ENCODE assay signal across 18 cellular contexts in the genomic region with DNA sequence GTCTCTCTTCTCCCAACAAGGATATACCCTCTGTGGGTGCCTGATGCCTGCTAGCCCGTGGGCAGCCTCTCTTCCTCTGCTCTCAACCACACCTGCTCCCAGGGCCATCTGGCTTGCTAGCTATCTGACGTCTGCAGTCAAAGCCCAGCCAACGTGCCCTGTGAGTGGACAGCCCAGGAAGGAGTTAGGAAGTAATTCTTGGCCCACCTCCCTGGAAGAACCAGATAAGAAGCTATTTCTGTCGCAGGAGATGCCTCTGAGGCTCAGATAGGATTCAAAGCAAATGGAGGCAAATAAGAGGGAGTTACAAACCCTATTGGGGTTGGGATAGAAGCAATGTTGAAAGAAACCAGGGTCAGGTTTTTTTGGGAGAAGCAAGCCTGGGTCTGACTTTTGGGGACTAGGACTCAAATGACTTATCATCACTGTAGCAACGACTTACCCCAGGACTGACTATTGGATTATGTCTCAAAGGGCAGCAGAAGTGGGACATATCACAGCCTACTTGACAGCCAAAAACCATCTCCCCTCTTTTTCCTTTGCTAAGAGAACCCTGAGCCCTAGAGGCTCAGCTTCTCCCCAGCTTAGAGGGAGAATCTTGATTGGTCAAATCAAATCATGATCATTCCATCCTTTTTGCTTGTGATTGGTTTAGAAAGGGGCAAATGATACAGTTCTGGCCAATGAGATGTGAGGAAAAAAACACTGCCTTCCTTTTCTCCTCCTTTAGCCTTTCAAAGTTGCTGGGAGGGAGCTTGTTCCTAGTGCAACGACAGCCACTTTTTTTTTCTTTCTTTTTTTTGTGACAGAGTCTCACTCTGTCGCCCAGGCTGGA. TPM values are rescaled to one million over a fixed set of nuclear protein-coding genes. Genes with fewer than 3 reads are reported as not detected.
A peak's percentile ranks its signal among the peaks of the same experiment; 100 is the strongest.
DNase-seq lines count a peak whose midpoint lies in the region; ATAC-seq and TF ChIP-seq lines count a peak whose summit lies in the region.
"Had no signal": no experiment of that assay in that cellular context is flagged by ENCODE, and none has a peak within 500 bp of the region (broad histone marks: within the 10 kb centered on the region; RNA-seq: fewer than 3 reads in every experiment).

No MANE protein-coding gene starts in this region.

- DNase-seq in A172 (ENCODE audit: low spot score) = peak; percentile 56
- peak; percentile 42 for DNase-seq in RPMI7951 (ENCODE audit: low read depth)
- DNase-seq in erythroblast (lab: John Stamatoyannopoulos, UW) = peak; percentile 87 to 93
- no peak for DNase-seq in left lobe of liver (ENCODE audit: low spot score)
- no peak for DNase-seq in RKO (ENCODE audit: low spot score)
- no peak for DNase-seq in NCI-H146 treated with DMSO at 0.1 percent for 48 hours (lab: John Stamatoyannopoulos, UW; ENCODE audit: unreplicated experiment)
- no peak for DNase-seq in left colon
- DNase-seq: activated CD4-positive, alpha-beta T cell treated with anti-CD3 and anti-CD28 coated beads for 36 hours; activated naive CD8-positive, alpha-beta T cell treated with anti-CD3 and anti-CD28 coated beads for 36 hours; activated T-cell treated with anti-CD3 and anti-CD28 coated beads for 4 hours; CD8-positive, alpha-beta memory T cell; cortex of kidney; hypothalamus; left lung; NCI-H1436 treated with DMSO at 0.1 percent for 48 hours; NCI-H526 treated with DMSO at 0.1 percent for 48 hours; T-helper 17 cell had no signal

- no peak for TF ChIP-seq POLR2A in erythroblast (IDR thresholded peaks at IDR 0.05; ENCODE audit: low read length)

- ATAC-seq in left lobe of liver (peak; percentile 8), left colon (no peak)
- ATAC-seq in activated CD4-positive, CD25-positive, alpha-beta regulatory T cell treated with anti-CD3 and anti-CD28 coated beads, Interleukin-2, amount 50 U/mL, for 24 hours = no peak
- ATAC-seq: activated CD4-positive, alpha-beta T cell treated with anti-CD3 and anti-CD28 coated beads for 36 hours; left lung; T-helper 17 cell had no signal

- intact Hi-C loops in left colon (cut with DNase I, micrococcal nuclease) = no loop called here

RNA-seq across cellular contexts. Expression of a gene that starts 18.0 kb away (rescaled TPM):
- 54.3 and 94.3 TPM in 2 replicates for total RNA-seq in A172 (2014; rRNA removed; shearing (Covaris generic))
- total RNA-seq in RPMI7951 (2014; rRNA removed; shearing (Covaris generic)) = 26.7 and 29.0 TPM in 2 replicates
- total RNA-seq in left lobe of liver = 17.0 TPM
- total RNA-seq in left colon = 10 to 100 TPM; 16.6 to 27.4 TPM

RNA-seq across cellular contexts. Expression of a gene that starts 24.2 kb away (rescaled TPM):
- 60.7 and 70.7 TPM in 2 replicates for total RNA-seq in A172 (2014; rRNA removed; shearing (Covaris generic))
- total RNA-seq in RPMI7951 (2014; rRNA removed; shearing (Covaris generic)) = 45.1 and 48.4 TPM in 2 replicates
- 12.1 TPM for total RNA-seq in left lobe of liver
- total RNA-seq in left colon = 1 to 10 TPM; 4.0 to 8.3 TPM

Comparison
In these comparisons a context has a peak if more than half of its experiments do, and no peak if none do; other contexts are left out.
1. DNase-seq: peak in A172 (single experiment), RPMI7951 (single experiment) and erythroblast (2 of 2); none in left lobe of liver (single experiment), RKO (single experiment), NCI-H146 treated with DMSO at 0.1 percent for 48 hours (single experiment) and left colon (0 of 2).